Comparison of ENCODE assay signal across 25 cellular contexts in the genomic region with DNA sequence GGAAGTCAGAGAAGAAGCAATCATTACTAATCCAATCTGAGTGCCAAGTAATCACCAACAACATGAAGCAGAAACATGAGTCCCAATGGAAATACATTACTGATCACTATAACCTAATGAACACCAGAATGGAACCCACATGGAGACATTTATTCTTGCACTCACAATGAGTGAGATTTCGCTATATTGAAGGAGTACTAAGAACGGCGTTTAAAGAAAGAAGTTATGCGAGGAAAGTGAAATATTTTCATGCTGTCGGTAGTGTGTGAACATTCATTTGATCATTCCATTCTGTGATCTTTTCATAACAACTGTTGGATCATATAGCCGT.
"Had no signal": no experiment of that assay in that cellular context is flagged by ENCODE, and none has a peak within 500 bp of the region (broad histone marks: within the 10 kb centered on the region; RNA-seq: fewer than 3 reads in every experiment).

No MANE protein-coding gene starts in this region.

- H3K4me1 Mint-ChIP-seq: natural killer cell; stimulated activated effector memory CD8-positive, alpha-beta T cell treated with anti-CD3 and anti-CD28 coated beads, Interleukin-12 subunit alpha, Interleukin-12 subunit beta, amount 100 ng/mL, for 72 hours had no signal

- H3K4me3 ChIP-seq: dorsolateral prefrontal cortex, gastrocnemius medialis, heart right ventricle, mucosa of descending colon, neural progenitor cell, pancreas, smooth muscle cell, tibial artery, upper lobe of right lung had no signal

- H3K27ac Mint-ChIP-seq: natural killer cell; neural progenitor cell; progenitor cell of endocrine pancreas; stimulated activated effector memory CD8-positive, alpha-beta T cell treated with anti-CD3 and anti-CD28 coated beads, Interleukin-12 subunit alpha, Interleukin-12 subunit beta, amount 100 ng/mL, for 72 hours had no signal

- H3K27ac ChIP-seq: dorsolateral prefrontal cortex, gastrocnemius medialis, heart right ventricle, neural progenitor cell, pancreas, tibial artery, upper lobe of right lung had no signal

- H3K27me3 ChIP-seq: gastrocnemius medialis, neural progenitor cell, pancreas, tibial artery, upper lobe of right lung had no signal

- H3K36me3 ChIP-seq: gastrocnemius medialis, heart right ventricle, neural progenitor cell, pancreas, tibial artery, upper lobe of right lung had no signal

- H3K4me2 ChIP-seq: neural progenitor cell had no signal

- H3K9ac ChIP-seq: neural progenitor cell had no signal

- H3K9me3 ChIP-seq: gastrocnemius medialis, heart right ventricle, mucosa of descending colon, pancreas, tibial artery, upper lobe of right lung had no signal

- ATAC-seq: esophagus mucosa; gastrocnemius medialis; heart right ventricle; natural killer cell; right cardiac atrium; stimulated activated effector memory CD8-positive, alpha-beta T cell treated with anti-CD3 and anti-CD28 coated beads, Interleukin-12 subunit alpha, Interleukin-12 subunit beta, amount 100 ng/mL, for 72 hours; stimulated activated naive CD8-positive, alpha-beta T cell treated with anti-CD3 and anti-CD28 coated beads, Interleukin-15, Interleukin-2, amounts not matched to agents 100 U/mL and 50 U/mL, for 24 hours; upper lobe of right lung had no signal

- H3K36me3 Mint-ChIP-seq: natural killer cell; neural progenitor cell; stimulated activated effector memory CD8-positive, alpha-beta T cell treated with anti-CD3 and anti-CD28 coated beads, Interleukin-12 subunit alpha, Interleukin-12 subunit beta, amount 100 ng/mL, for 72 hours had no signal

- H3K9me3 Mint-ChIP-seq: neural progenitor cell; stimulated activated effector memory CD8-positive, alpha-beta T cell treated with anti-CD3 and anti-CD28 coated beads, Interleukin-12 subunit alpha, Interleukin-12 subunit beta, amount 100 ng/mL, for 72 hours had no signal

- H2AFZ ChIP-seq: neural progenitor cell had no signal

- H3K4me1 ChIP-seq: tibial artery, upper lobe of right lung had no signal

- H3K27me3 Mint-ChIP-seq: progenitor cell of endocrine pancreas had no signal

- H3K4me3 Mint-ChIP-seq: natural killer cell; neural progenitor cell; stimulated activated effector memory CD8-positive, alpha-beta T cell treated with anti-CD3 and anti-CD28 coated beads, Interleukin-12 subunit alpha, Interleukin-12 subunit beta, amount 100 ng/mL, for 72 hours had no signal

- DNase-seq: cortex of kidney; dorsolateral prefrontal cortex; effector memory CD4-positive, alpha-beta T cell; gastrocnemius medialis; heart right ventricle; hypothalamus; kidney glomerular epithelial cell; mesendoderm; mucosa of descending colon; natural killer cell; nucleus accumbens; pancreas; right cardiac atrium; stimulated activated CD4-positive, alpha-beta T cell treated with anti-CD3 and anti-CD28 coated beads, Interleukin-4, amount 100 ng/mL, for 1 hour; stimulated activated CD8-positive, alpha-beta memory T cell treated with anti-CD3 and anti-CD28 coated beads, Interleukin-4, amount 100 ng/mL, for 48 hours; stimulated activated naive CD8-positive, alpha-beta T cell treated with anti-CD3 and anti-CD28 coated beads, Interleukin-15, Interleukin-2, amounts not matched to agents 100 U/mL and 50 U/mL, for 24 hours; tibial artery; upper lobe of right lung had no signal

- FAIRE-seq: endometrium, islet of Langerhans, pancreas had no signal
